In the genomic region with DNA sequence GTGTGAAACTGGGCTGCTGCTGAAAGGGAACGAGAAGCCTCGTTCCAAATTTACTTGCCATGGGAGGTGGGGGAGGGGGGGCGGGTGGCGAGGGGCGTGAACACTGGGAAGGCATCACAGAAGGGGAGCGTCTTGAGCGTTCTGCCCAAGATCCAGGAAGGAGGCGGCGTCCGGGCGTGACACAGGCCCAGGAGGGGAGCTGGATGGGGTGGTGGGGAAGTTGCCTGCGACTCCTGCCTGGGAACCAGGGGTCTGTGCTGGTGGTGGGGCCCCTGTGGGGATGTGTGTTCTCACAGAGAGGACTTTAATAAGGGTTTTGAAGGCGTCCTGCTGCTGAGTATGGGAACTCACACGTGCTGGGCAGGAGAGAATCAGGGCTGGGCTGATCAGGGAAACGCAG, we compare ENCODE assay signal across 22 cellular contexts.
"Had no signal": no experiment of that assay in that cellular context is flagged by ENCODE, and none has a peak within 500 bp of the region (broad histone marks: within the 10 kb centered on the region; RNA-seq: fewer than 3 reads in every experiment).

No MANE protein-coding gene starts in this region.

- H3K4me1 Mint-ChIP-seq: immature natural killer cell; naive B cell; stimulated activated memory B cell treated with anti-CD40 and anti-IgM and Interleukin-4, amounts not matched to agents 10 μg/mL and 1 μg/mL and 100 μg/mL, for 72 hours had no signal

- H3K36me3 ChIP-seq: heart left ventricle, left ventricle myocardium inferior, ovary, tibial artery, upper lobe of left lung, uterus had no signal

- H3K4me3 ChIP-seq: heart left ventricle, left ventricle myocardium inferior, lung, ovary, tibial artery, upper lobe of left lung, uterus had no signal

- H3K27me3 Mint-ChIP-seq: progenitor cell of endocrine pancreas; stimulated activated memory B cell treated with anti-CD40 and anti-IgM and Interleukin-4, amounts not matched to agents 10 μg/mL and 1 μg/mL and 100 μg/mL, for 72 hours had no signal

- H3K27ac Mint-ChIP-seq: immature natural killer cell; naive B cell; progenitor cell of endocrine pancreas; stimulated activated memory B cell treated with anti-CD40 and anti-IgM and Interleukin-4, amounts not matched to agents 10 μg/mL and 1 μg/mL and 100 μg/mL, for 72 hours; stimulated activated naive CD8-positive, alpha-beta T cell treated with anti-CD3 and anti-CD28 coated beads, Interleukin-15, Interleukin-2, amounts not matched to agents 100 ng/mL and 50 ng/mL, for 24 hours had no signal

- H3K36me3 Mint-ChIP-seq: immature natural killer cell; naive B cell; stimulated activated memory B cell treated with anti-CD40 and anti-IgM and Interleukin-4, amounts not matched to agents 10 μg/mL and 1 μg/mL and 100 μg/mL, for 72 hours had no signal

- H3K4me1 ChIP-seq: uterus had no signal

- H3K27ac ChIP-seq: heart left ventricle, left ventricle myocardium inferior, ovary, tibial artery, upper lobe of left lung, uterus had no signal

- H3K4me3 Mint-ChIP-seq: immature natural killer cell; naive B cell; nephron; stimulated activated memory B cell treated with anti-CD40 and anti-IgM and Interleukin-4, amounts not matched to agents 10 μg/mL and 1 μg/mL and 100 μg/mL, for 72 hours; stimulated activated naive CD8-positive, alpha-beta T cell treated with anti-CD3 and anti-CD28 coated beads, Interleukin-15, Interleukin-2, amounts not matched to agents 100 ng/mL and 50 ng/mL, for 24 hours had no signal

- H3K27me3 ChIP-seq: dorsolateral prefrontal cortex, ovary, uterus had no signal

- H3K9me3 Mint-ChIP-seq: immature natural killer cell; stimulated activated memory B cell treated with anti-CD40 and anti-IgM and Interleukin-4, amounts not matched to agents 10 μg/mL and 1 μg/mL and 100 μg/mL, for 72 hours; stimulated activated naive CD8-positive, alpha-beta T cell treated with anti-CD3 and anti-CD28 coated beads, Interleukin-15, Interleukin-2, amounts not matched to agents 100 ng/mL and 50 ng/mL, for 24 hours had no signal

- DNase-seq: cortex of kidney; dorsolateral prefrontal cortex; effector CD8-positive, alpha-beta T cell; foreskin melanocyte; hippocampal formation; immature natural killer cell; left cardiac atrium; left ventricle myocardium inferior; mesenchymal stem cell; naive B cell; ovary; small intestine; stimulated activated CD4-positive, alpha-beta T cell treated with anti-CD3 and anti-CD28 coated beads, Interleukin-4, amount 100 ng/mL, for 24 hours; tibial artery; upper lobe of left lung; uterus had no signal

- H3K9me3 ChIP-seq: uterus had no signal
